ENCODE assay signal across 16 cellular contexts in the genomic region with DNA sequence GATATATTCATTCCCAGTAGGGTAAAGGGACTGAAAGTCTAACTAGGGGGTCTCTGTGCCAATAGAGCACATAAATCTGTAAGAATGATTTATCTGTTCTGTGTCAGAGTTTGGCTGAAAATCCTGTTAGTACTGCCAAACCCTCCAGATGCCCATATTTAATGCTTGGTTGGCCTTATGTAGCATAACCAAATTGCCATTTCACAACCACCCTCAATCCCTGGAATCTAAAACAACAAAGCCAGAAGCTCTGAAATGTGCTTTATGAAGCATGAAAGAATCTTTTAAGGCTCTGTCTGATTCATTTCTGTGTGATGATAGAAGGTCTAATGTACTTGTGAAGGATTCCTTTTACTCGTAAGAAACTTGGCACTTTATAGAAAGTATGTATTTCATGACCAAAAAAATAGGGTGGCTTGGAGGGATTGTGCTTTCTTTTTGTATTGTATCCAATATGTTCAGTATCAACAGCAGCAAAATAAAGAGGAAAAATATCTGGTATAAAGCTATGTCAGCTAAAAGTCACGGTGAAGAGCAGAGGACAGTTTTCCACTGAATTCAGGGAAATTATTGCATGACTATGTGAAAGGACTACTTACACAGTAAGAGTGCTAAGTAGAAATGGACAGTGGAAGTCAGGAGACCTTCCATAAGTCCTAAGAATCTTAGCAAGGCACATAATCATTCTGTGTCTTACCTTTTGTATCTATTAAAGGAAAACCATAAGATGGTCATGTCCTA. TPM values are rescaled to one million over a fixed set of nuclear protein-coding genes. Genes with fewer than 3 reads are reported as not detected.
DNase-seq lines count a peak whose midpoint lies in the region; ATAC-seq and TF ChIP-seq lines count a peak whose summit lies in the region.
"Had no signal": no experiment of that assay in that cellular context is flagged by ENCODE, and none has a peak within 500 bp of the region (broad histone marks: within the 10 kb centered on the region; RNA-seq: fewer than 3 reads in every experiment).

No MANE protein-coding gene starts in this region.

- CTCF ChIA-PET in activated CD8-positive, alpha-beta T cell treated with anti-CD3 and anti-CD28 coated beads for 36 hours (lab: Charles Lee): interaction anchor here (0.8 to 9.5 kb wide), 6 partner anchors 10 to 196 kb away, joined by 3 to 107 read pairs (median 4); no protein-coding TSS in a partner anchor

- TF ChIP-seq RAD21 in Ishikawa (IDR thresholded peaks at IDR 0.05; ENCODE audit: low read depth): no peak

- no peaks in the 10 kb centered on the region for H3K9me3 Mint-ChIP-seq in activated CD8-positive, alpha-beta T cell treated with anti-CD3 and anti-CD28 coated beads for 36 hours

- H3K27ac Mint-ChIP-seq in activated CD8-positive, alpha-beta T cell treated with anti-CD3 and anti-CD28 coated beads for 36 hours: no peak overlapping the region
- H3K27ac Mint-ChIP-seq: B cell had no signal

- H3K27ac ChIP-seq in muscle layer of colon (ENCODE audit: low read depth, low read length): peak overlapping the region; percentile 51
- H3K27ac ChIP-seq: adrenal gland, tibial artery had no signal

- H3K9me3 ChIP-seq in muscle layer of colon (ENCODE audit: low read length): no peaks in the 10 kb centered on the region
- H3K9me3 ChIP-seq: adrenal gland, tibial artery had no signal

- peak; percentile 46; the same call in 1 of the 2 replicates for TF ChIP-seq EP300 in Ishikawa (IDR thresholded peaks at IDR 0.05; ENCODE audit: borderline replicate concordance)

- no peaks in the 10 kb centered on the region for H3K36me3 Mint-ChIP-seq in activated CD8-positive, alpha-beta T cell treated with anti-CD3 and anti-CD28 coated beads for 36 hours (ENCODE audit: low read depth)

- no peaks in the 10 kb centered on the region for H3K36me3 ChIP-seq in muscle layer of colon (ENCODE audit: insufficient read depth, low read length)
- H3K36me3 ChIP-seq: adrenal gland, tibial artery had no signal

- H3K4me3 ChIP-seq in muscle layer of colon (ENCODE audit: low read depth in 1 of 2, low read length in 2 of 2): peak overlapping the region in 1 of 2 donors; percentile 31
- H3K4me3 ChIP-seq: adrenal gland, tibial artery had no signal

- peaks cover 3% of the 10 kb centered on the region for H3K27me3 Mint-ChIP-seq in activated CD8-positive, alpha-beta T cell treated with anti-CD3 and anti-CD28 coated beads for 36 hours

- peak; percentile 9 for DNase-seq in AG08395 (ENCODE audit: low spot score)
- peak; percentile 29 for DNase-seq in amniotic epithelial cell (ENCODE audit: low read depth)
- DNase-seq in GM13976 (ENCODE audit: low spot score): no peak
- no peak for DNase-seq in activated CD8-positive, alpha-beta T cell treated with anti-CD3 and anti-CD28 coated beads for 36 hours
- DNase-seq: adrenal gland; effector memory CD4-positive, alpha-beta T cell; NCI-H187; RPMI8226; tibial artery had no signal

- POLR2A ChIA-PET in activated CD8-positive, alpha-beta T cell treated with anti-CD3 and anti-CD28 coated beads for 36 hours (lab: Charles Lee): interaction anchor here (0.6 to 1.4 kb wide), 3 partner anchors 14 to 318 kb away, joined by 3 to 5 read pairs (median 3); no protein-coding TSS in a partner anchor

- H3K9ac ChIP-seq in muscle layer of colon (ENCODE audit: low read length): no peak overlapping the region

- peaks cover 14% of the 10 kb centered on the region for H3K4me1 Mint-ChIP-seq in activated CD8-positive, alpha-beta T cell treated with anti-CD3 and anti-CD28 coated beads for 36 hours (ENCODE audit: low read depth)
- H3K4me1 Mint-ChIP-seq: B cell had no signal

- TF ChIP-seq CTCF in GM13976 (IDR thresholded peaks at IDR 0.05; ENCODE audit: borderline replicate concordance, control extremely low read depth, extremely low read depth, insufficient read depth, missing control alignments): no peak
- no peak for TF ChIP-seq CTCF in activated CD8-positive, alpha-beta T cell treated with anti-CD3 and anti-CD28 coated beads for 36 hours (IDR thresholded peaks at IDR 0.05)

- intact Hi-C loops in activated CD8-positive, alpha-beta T cell treated with anti-CD3 and anti-CD28 coated beads for 36 hours (cut with micrococcal nuclease): no loop called here

- no peak for ATAC-seq in HG03196 (IDR thresholded peaks at IDR 0.05; ENCODE audit: unreplicated experiment)
- no peak for ATAC-seq in activated CD8-positive, alpha-beta T cell treated with anti-CD3 and anti-CD28 coated beads for 36 hours
- no peak for ATAC-seq in HG03135 (IDR thresholded peaks at IDR 0.05; ENCODE audit: unreplicated experiment)

- H3K4me1 ChIP-seq in muscle layer of colon (ENCODE audit: insufficient read depth, low read length): peaks cover 17% of the 10 kb centered on the region
- H3K4me1 ChIP-seq: adrenal gland had no signal

- no peak overlapping the region for H3K4me3 Mint-ChIP-seq in activated CD8-positive, alpha-beta T cell treated with anti-CD3 and anti-CD28 coated beads for 36 hours
- H3K4me3 Mint-ChIP-seq: B cell had no signal

- in situ Hi-C loops in GM13976 (cut with MboI; ENCODE audit: low sequenced_read_pairs, unreplicated experiment): loop anchor here (25.0 kb wide), 1 partner anchor 488 kb away; no protein-coding TSS in a partner anchor

- no peaks in the 10 kb centered on the region for H3K27me3 ChIP-seq in muscle layer of colon (ENCODE audit: control insufficient read depth in 1 of 2, insufficient read depth in 2 of 2, low read length in 2 of 2)
- H3K27me3 ChIP-seq: adrenal gland, tibial artery had no signal

TF ChIP-seq in Ishikawa, 13 proteins besides CTCF, POLR2A, EP300 and RAD21:
- peak; percentile 92 for TF ChIP-seq NFIC (IDR thresholded peaks at IDR 0.05)
- TF ChIP-seq, protein P1, sequence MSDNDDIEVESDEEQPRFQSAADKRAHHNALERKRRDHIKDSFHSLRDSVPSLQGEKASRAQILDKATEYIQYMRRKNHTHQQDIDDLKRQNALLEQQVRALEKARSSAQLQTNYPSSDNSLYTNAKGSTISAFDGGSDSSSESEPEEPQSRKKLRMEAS (IDR thresholded peaks at IDR 0.05): no peak
- TF ChIP-seq, protein P2, sequence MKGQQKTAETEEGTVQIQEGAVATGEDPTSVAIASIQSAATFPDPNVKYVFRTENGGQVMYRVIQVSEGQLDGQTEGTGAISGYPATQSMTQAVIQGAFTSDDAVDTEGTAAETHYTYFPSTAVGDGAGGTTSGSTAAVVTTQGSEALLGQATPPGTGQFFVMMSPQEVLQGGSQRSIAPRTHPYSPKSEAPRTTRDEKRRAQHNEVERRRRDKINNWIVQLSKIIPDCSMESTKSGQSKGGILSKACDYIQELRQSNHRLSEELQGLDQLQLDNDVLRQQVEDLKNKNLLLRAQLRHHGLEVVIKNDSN (IDR thresholded peaks at IDR 0.05): no peak
- no peak for TF ChIP-seq EGR1 (IDR thresholded peaks at IDR 0.05)
- TF ChIP-seq TEAD4 (IDR thresholded peaks at IDR 0.05): peak; percentile 77
- no peak for TF ChIP-seq YY1 (IDR thresholded peaks at IDR 0.05; ENCODE audit: low read depth)
- TF ChIP-seq TAF1 (IDR thresholded peaks at IDR 0.05; ENCODE audit: low read depth): no peak
- peak; percentile 81 for TF ChIP-seq TCF12 (IDR thresholded peaks at IDR 0.05; ENCODE audit: low read depth)
- peak; percentile 83 for TF ChIP-seq CEBPB (IDR thresholded peaks at IDR 0.05)
- TF ChIP-seq, protein P3, sequence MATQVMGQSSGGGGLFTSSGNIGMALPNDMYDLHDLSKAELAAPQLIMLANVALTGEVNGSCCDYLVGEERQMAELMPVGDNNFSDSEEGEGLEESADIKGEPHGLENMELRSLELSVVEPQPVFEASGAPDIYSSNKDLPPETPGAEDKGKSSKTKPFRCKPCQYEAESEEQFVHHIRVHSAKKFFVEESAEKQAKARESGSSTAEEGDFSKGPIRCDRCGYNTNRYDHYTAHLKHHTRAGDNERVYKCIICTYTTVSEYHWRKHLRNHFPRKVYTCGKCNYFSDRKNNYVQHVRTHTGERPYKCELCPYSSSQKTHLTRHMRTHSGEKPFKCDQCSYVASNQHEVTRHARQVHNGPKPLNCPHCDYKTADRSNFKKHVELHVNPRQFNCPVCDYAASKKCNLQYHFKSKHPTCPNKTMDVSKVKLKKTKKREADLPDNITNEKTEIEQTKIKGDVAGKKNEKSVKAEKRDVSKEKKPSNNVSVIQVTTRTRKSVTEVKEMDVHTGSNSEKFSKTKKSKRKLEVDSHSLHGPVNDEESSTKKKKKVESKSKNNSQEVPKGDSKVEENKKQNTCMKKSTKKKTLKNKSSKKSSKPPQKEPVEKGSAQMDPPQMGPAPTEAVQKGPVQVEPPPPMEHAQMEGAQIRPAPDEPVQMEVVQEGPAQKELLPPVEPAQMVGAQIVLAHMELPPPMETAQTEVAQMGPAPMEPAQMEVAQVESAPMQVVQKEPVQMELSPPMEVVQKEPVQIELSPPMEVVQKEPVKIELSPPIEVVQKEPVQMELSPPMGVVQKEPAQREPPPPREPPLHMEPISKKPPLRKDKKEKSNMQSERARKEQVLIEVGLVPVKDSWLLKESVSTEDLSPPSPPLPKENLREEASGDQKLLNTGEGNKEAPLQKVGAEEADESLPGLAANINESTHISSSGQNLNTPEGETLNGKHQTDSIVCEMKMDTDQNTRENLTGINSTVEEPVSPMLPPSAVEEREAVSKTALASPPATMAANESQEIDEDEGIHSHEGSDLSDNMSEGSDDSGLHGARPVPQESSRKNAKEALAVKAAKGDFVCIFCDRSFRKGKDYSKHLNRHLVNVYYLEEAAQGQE (IDR thresholded peaks at IDR 0.05; ENCODE audit: low read depth): no peak
- TF ChIP-seq ZBTB7A (IDR thresholded peaks at IDR 0.05; ENCODE audit: low read depth): no peak
- TF ChIP-seq CREB1 (IDR thresholded peaks at IDR 0.05; ENCODE audit: low read depth): no peak
- no peak for TF ChIP-seq FOXM1 (IDR thresholded peaks at IDR 0.05; ENCODE audit: borderline replicate concordance, low read depth)

RNA-seq across cellular contexts. Expression of a gene that starts 19.1 kb away (rescaled TPM):
- under 1 TPM in 1 of 2 experiments, not detected in 1; 0.31 TPM for total RNA-seq in activated CD8-positive, alpha-beta T cell treated with anti-CD3 and anti-CD28 coated beads for 36 hours
- total RNA-seq: HT1080, pulmonary artery endothelial cell had no signal

RNA-seq across cellular contexts. Expression of a gene that starts 33.0 kb away (rescaled TPM):
- 10 to 100 TPM; 21.6 to 22.5 TPM for total RNA-seq in activated CD8-positive, alpha-beta T cell treated with anti-CD3 and anti-CD28 coated beads for 36 hours

Comparison
In these comparisons a context has a peak if more than half of its experiments do, and no peak if none do; other contexts are left out.
1. DNase-seq: peak in AG08395 (single experiment) and amniotic epithelial cell (single experiment); none in GM13976 (single experiment) and activated CD8-positive, alpha-beta T cell treated with anti-CD3 and anti-CD28 coated beads for 36 hours (single experiment).